Comparison of ENCODE assay signal across 19 cellular contexts in genomic region chr5:128403350-128403749, GRCh38.
DNase-seq lines count a peak whose midpoint lies in the region; ATAC-seq and TF ChIP-seq lines count a peak whose summit lies in the region.
"Had no signal": no experiment of that assay in that cellular context is flagged by ENCODE, and none has a peak within 500 bp of the region (broad histone marks: within the 10 kb centered on the region; RNA-seq: fewer than 3 reads in every experiment).

No MANE protein-coding gene starts in this region.

- no peaks in the 10 kb centered on the region for H3K79me2 ChIP-seq in OCI-LY7 (ENCODE audit: insufficient read depth, low read depth, low read length)

- H3K4me1 ChIP-seq in HAP-1 (no peaks in the 10 kb centered on the region), OCI-LY7 (ENCODE audit: insufficient read depth, low read length, poor library complexity, severe bottlenecking) (no peaks in the 10 kb centered on the region)
- H3K4me1 ChIP-seq: BE2C, Caco-2 had no signal

- H3K9me3 ChIP-seq in HAP-1 (no peaks in the 10 kb centered on the region), OCI-LY7 (ENCODE audit: low read length) (no peaks in the 10 kb centered on the region)
- H3K9me3 ChIP-seq: BE2C, Caco-2 had no signal

- BruUV-seq in OCI-LY7 (replicated peaks; lab: Mats Ljungman, UMichigan): no TSS peak

- ATAC-seq in HG02798 (IDR thresholded peaks at IDR 0.05; ENCODE audit: poor library complexity, unreplicated experiment): no peak
- ATAC-seq: K562 had no signal

- CTCF ChIA-PET in OCI-LY7 (lab: Charles Lee; ENCODE audit: unreplicated experiment): no interaction called here

- no peak overlapping the region for H3K4me3 ChIP-seq in HAP-1
- H3K4me3 ChIP-seq in OCI-LY7 (ENCODE audit: low read depth, low read length, poor library complexity, severe bottlenecking): no peak overlapping the region
- H3K4me3 ChIP-seq: K562 had no signal

- H3K4me1 Mint-ChIP-seq in nephron: peaks cover 36% of the 10 kb centered on the region
- H3K4me1 Mint-ChIP-seq: CD4-positive, CD25-positive, alpha-beta regulatory T cell had no signal

- H3K27me3 ChIP-seq in HAP-1 (ENCODE audit: low read depth): no peaks in the 10 kb centered on the region

- peak overlapping the region in 2 of 3 experiments; percentile 1 to 46 for H3K27ac Mint-ChIP-seq in nephron
- H3K27ac Mint-ChIP-seq: CD4-positive, CD25-positive, alpha-beta regulatory T cell; H9 had no signal

- DNase-seq in NCI-H1417 (lab: John Stamatoyannopoulos, UW) (peak in 2 of 3 experiments; percentile 19 to 64), NCI-H1417 treated with DMSO at 0.1 percent for 48 hours (lab: John Stamatoyannopoulos, UW) (no peak), HAP-1 (ENCODE audit: low spot score in 2 of 2) (peak; percentile 21 to 37), OCI-LY7 (ENCODE audit: low spot score) (no peak), NCI-H187 treated with DMSO at 0.1 percent for 48 hours (lab: John Stamatoyannopoulos, UW) (no peak)
- DNase-seq: BE2C; Caco-2; CD4-positive, CD25-positive, alpha-beta regulatory T cell; GF-D8; H9; NCI-H2227 treated with DMSO at 0.1 percent for 48 hours; NCI-H524; OCI-M1; Right ventricle myocardium superior; SW 1271 had no signal

- no peaks in the 10 kb centered on the region for H3K27me3 Mint-ChIP-seq in nephron (ENCODE audit: low read depth)
- H3K27me3 Mint-ChIP-seq: CD4-positive, CD25-positive, alpha-beta regulatory T cell had no signal

- POLR2A ChIA-PET in OCI-LY7 (lab: Charles Lee): no interaction called here

- H3K9me3 Mint-ChIP-seq in nephron: peaks cover 3% of the 10 kb centered on the region
- H3K9me3 Mint-ChIP-seq: H9 had no signal

- H3K36me3 Mint-ChIP-seq in nephron (ENCODE audit: low read depth): peaks cover 69% of the 10 kb centered on the region
- H3K36me3 Mint-ChIP-seq: CD4-positive, CD25-positive, alpha-beta regulatory T cell had no signal

- peak overlapping the region; percentile 2; the same call in 1 of the 2 replicates for H3K27ac ChIP-seq in VCaP
- no peak overlapping the region for H3K27ac ChIP-seq in OCI-LY7 (ENCODE audit: low read depth, low read length, poor library complexity, severe bottlenecking)

- intact Hi-C loops in OCI-LY7 (cut with micrococcal nuclease; ENCODE audit: unreplicated experiment): no loop called here

- H2AFZ ChIP-seq in OCI-LY7 (ENCODE audit: low read length): no peak overlapping the region

- in situ Hi-C loops in HAP-1 (cut with MboI; ENCODE audit: low sequenced_read_pairs): no loop called here

- H3K36me3 ChIP-seq in HAP-1 (replicated peaks) (no peaks in the 10 kb centered on the region), OCI-LY7 (ENCODE audit: insufficient read depth, low read length) (no peaks in the 10 kb centered on the region)
- H3K36me3 ChIP-seq: BE2C had no signal

- TF ChIP-seq CTCF in VCaP (conservative IDR thresholded peaks at IDR 0.05) (no peak), nephron (IDR thresholded peaks at IDR 0.05; ENCODE audit: unreplicated experiment in 3 of 3) (no peak), OCI-LY7 (conservative IDR thresholded peaks at IDR 0.05; ENCODE audit: low read length) (no peak)

- H4K20me1 ChIP-seq in OCI-LY7 (ENCODE audit: insufficient read depth, low read length): no peaks in the 10 kb centered on the region

- no peak overlapping the region for H3K4me3 Mint-ChIP-seq in nephron
- H3K4me3 Mint-ChIP-seq: CD4-positive, CD25-positive, alpha-beta regulatory T cell; H9 had no signal

- no peaks in the 10 kb centered on the region for H3K9me2 ChIP-seq in OCI-LY7 (ENCODE audit: insufficient read depth, low read length)

- H3K4me2 ChIP-seq in OCI-LY7 (ENCODE audit: low read length): no peak overlapping the region

Comparison
In these comparisons a context has a peak if more than half of its experiments do, and no peak if none do; other contexts are left out.
1. DNase-seq: peak in NCI-H1417 (2 of 3) and HAP-1 (2 of 2); none in NCI-H1417 treated with DMSO at 0.1 percent for 48 hours (single experiment), OCI-LY7 (single experiment) and NCI-H187 treated with DMSO at 0.1 percent for 48 hours (single experiment).